12 cellular contexts compared by ENCODE assay signal in genomic region chr5:34585601-34586104, GRCh38.
DNase-seq lines count a peak whose midpoint lies in the region; ATAC-seq and TF ChIP-seq lines count a peak whose summit lies in the region.
"Had no signal": no experiment of that assay in that cellular context is flagged by ENCODE, and none has a peak within 500 bp of the region (broad histone marks: within the 10 kb centered on the region; RNA-seq: fewer than 3 reads in every experiment).

No MANE protein-coding gene starts in this region.

- H3K9me3 ChIP-seq in mucosa of stomach (ENCODE audit: control insufficient read depth, low read length) (no peaks in the 10 kb centered on the region), HAP-1 (no peaks in the 10 kb centered on the region)
- H3K9me3 ChIP-seq: right lobe of liver had no signal

- peaks cover 40% of the 10 kb centered on the region for H3K4me1 Mint-ChIP-seq in Calu3 (ENCODE audit: low read depth, unreplicated experiment)

- no peak overlapping the region for H3K4me3 ChIP-seq in choroid plexus epithelial cell (ENCODE audit: low read depth, low read length)
- peak overlapping the region; percentile 36 for H3K4me3 ChIP-seq in mucosa of stomach (ENCODE audit: low read length)
- no peak overlapping the region for H3K4me3 ChIP-seq in HAP-1
- H3K4me3 ChIP-seq: right lobe of liver had no signal

- DNase-seq in Calu3: peak; percentile 65
- peak; percentile 41 for DNase-seq in NCI-H146 treated with DMSO at 0.1 percent for 48 hours (lab: John Stamatoyannopoulos, UW; ENCODE audit: unreplicated experiment)
- DNase-seq in choroid plexus epithelial cell (ENCODE audit: low read depth): peak; percentile 76
- no peak for DNase-seq in SK-N-DZ (ENCODE audit: low spot score)
- DNase-seq in HAP-1 (ENCODE audit: low spot score in 2 of 2): no peak
- DNase-seq: activated CD8-positive, alpha-beta T cell treated with anti-CD3 and anti-CD28 coated beads for 36 hours; right lobe of liver; Right ventricle myocardium superior had no signal

- TF ChIP-seq CTCF in Calu3 (IDR thresholded peaks at IDR 0.05; ENCODE audit: unreplicated experiment) (no peak), choroid plexus epithelial cell (conservative IDR thresholded peaks at IDR 0.05; ENCODE audit: low read depth, low read length) (no peak)

- no peaks in the 10 kb centered on the region for H3K36me3 ChIP-seq in mucosa of stomach (ENCODE audit: control insufficient read depth, insufficient read depth, low read length)
- no peaks in the 10 kb centered on the region for H3K36me3 ChIP-seq in HAP-1 (replicated peaks)
- H3K36me3 ChIP-seq: right lobe of liver had no signal

- H3K9me3 Mint-ChIP-seq in Calu3 (ENCODE audit: low read depth, unreplicated experiment): no peaks in the 10 kb centered on the region
- H3K9me3 Mint-ChIP-seq: activated CD8-positive, alpha-beta T cell treated with anti-CD3 and anti-CD28 coated beads for 36 hours; stimulated activated naive CD8-positive, alpha-beta T cell treated with anti-CD3 and anti-CD28 coated beads, Interleukin-15, Interleukin-2, amounts not matched to agents 100 ng/mL and 50 ng/mL, for 24 hours had no signal

- peak overlapping the region; percentile 90 for H3K27ac Mint-ChIP-seq in Calu3 (ENCODE audit: unreplicated experiment)
- H3K27ac Mint-ChIP-seq: activated CD8-positive, alpha-beta T cell treated with anti-CD3 and anti-CD28 coated beads for 36 hours had no signal

- CTCF ChIA-PET in Calu3 (lab: Charles Lee): interaction anchor here (1.0 to 1.8 kb wide), 8 partner anchors 12 to 71 kb away, joined by 3 to 5 read pairs (median 4); partner anchors contain the start of gene RAI14

- peak overlapping the region; percentile 5 for H3K4me3 Mint-ChIP-seq in Calu3 (ENCODE audit: low read depth, unreplicated experiment)
- H3K4me3 Mint-ChIP-seq: activated CD8-positive, alpha-beta T cell treated with anti-CD3 and anti-CD28 coated beads for 36 hours; stimulated activated naive CD8-positive, alpha-beta T cell treated with anti-CD3 and anti-CD28 coated beads, Interleukin-15, Interleukin-2, amounts not matched to agents 100 ng/mL and 50 ng/mL, for 24 hours had no signal

- peaks cover 14% of the 10 kb centered on the region for H3K36me3 Mint-ChIP-seq in Calu3 (ENCODE audit: insufficient read depth, unreplicated experiment)

- H3K9ac ChIP-seq in mucosa of stomach (ENCODE audit: low read length): peak overlapping the region; percentile 68

- intact Hi-C loops in Calu3 (cut with micrococcal nuclease; ENCODE audit: unreplicated experiment): loop anchor here (1.0 to 5.0 kb wide), 4 partner anchors 23 to 72 kb away; partner anchors contain the start of gene RAI14

- in situ Hi-C loops in HAP-1 (cut with MboI; ENCODE audit: low sequenced_read_pairs): no loop called here

- H3K27me3 Mint-ChIP-seq in Calu3 (ENCODE audit: unreplicated experiment): no peaks in the 10 kb centered on the region

- ATAC-seq in GM19324 (IDR thresholded peaks at IDR 0.05; ENCODE audit: low FRiP score, unreplicated experiment) (no peak), GM18498 (IDR thresholded peaks at IDR 0.05; ENCODE audit: unreplicated experiment) (no peak)

- TSS peak; percentile 90 for BruUV-seq in Calu3 (replicated peaks; lab: Mats Ljungman, UMichigan)

- H3K4me1 ChIP-seq in mucosa of stomach (ENCODE audit: control insufficient read depth, insufficient read depth, low read length): peaks cover 31% of the 10 kb centered on the region
- H3K4me1 ChIP-seq in HAP-1: no peaks in the 10 kb centered on the region
- H3K4me1 ChIP-seq: right lobe of liver had no signal

- H3K27me3 ChIP-seq in mucosa of stomach (ENCODE audit: control insufficient read depth, insufficient read depth, low read length) (no peaks in the 10 kb centered on the region), HAP-1 (ENCODE audit: low read depth) (peaks cover 40% of the 10 kb centered on the region)
- H3K27me3 ChIP-seq: right lobe of liver had no signal

Comparison
In these comparisons a context has a peak if more than half of its experiments do, and no peak if none do; other contexts are left out.
1. DNase-seq: peak in Calu3 (single experiment), NCI-H146 treated with DMSO at 0.1 percent for 48 hours (single experiment) and choroid plexus epithelial cell (single experiment); none in SK-N-DZ (single experiment) and HAP-1 (0 of 2).